Comparison of ENCODE assay signal across 11 cellular contexts in genomic region chr10:33095867-33096479, GRCh38.
DNase-seq lines count a peak whose midpoint lies in the region; ATAC-seq and TF ChIP-seq lines count a peak whose summit lies in the region.
"Had no signal": no experiment of that assay in that cellular context is flagged by ENCODE, and none has a peak within 500 bp of the region (broad histone marks: within the 10 kb centered on the region; RNA-seq: fewer than 3 reads in every experiment).

No MANE protein-coding gene starts in this region.

- H3K4me1 ChIP-seq in OCI-LY7 (ENCODE audit: insufficient read depth, low read length, poor library complexity, severe bottlenecking) (peaks cover 52% of the 10 kb centered on the region), SK-N-SH (ENCODE audit: control insufficient read depth in 1 of 2, insufficient read depth in 2 of 2, low read depth in 1 of 2, low read length in 1 of 2) (no peaks in the 10 kb centered on the region)
- H3K4me1 ChIP-seq: sigmoid colon had no signal

- H3K27ac ChIP-seq in OCI-LY7 (ENCODE audit: low read depth, low read length, poor library complexity, severe bottlenecking) (peak overlapping the region; percentile 99), SK-N-SH (ENCODE audit: low read depth in 2 of 2, low read length in 1 of 2) (no peak overlapping the region)
- H3K27ac ChIP-seq: sigmoid colon had no signal

- H3K4me2 ChIP-seq in OCI-LY7 (ENCODE audit: low read length) (peak overlapping the region; percentile 62), SK-N-SH (no peak overlapping the region)

- TF ChIP-seq CTCF in OCI-LY7 (conservative IDR thresholded peaks at IDR 0.05; ENCODE audit: low read length) (no peak), SK-N-SH (IDR thresholded peaks at IDR 0.05) (no peak)

- intact Hi-C loops in OCI-LY7 (cut with micrococcal nuclease; ENCODE audit: unreplicated experiment) = loop anchor here (2.0 to 5.0 kb wide), 3 partner anchors 19 to 779 kb away; no protein-coding TSS in a partner anchor

- H3K9me3 ChIP-seq in OCI-LY7 (ENCODE audit: low read length) = peaks cover 64% of the 10 kb centered on the region
- no peaks in the 10 kb centered on the region for H3K9me3 ChIP-seq in SK-N-SH

- H3K27ac Mint-ChIP-seq in activated CD8-positive, alpha-beta T cell treated with anti-CD3 and anti-CD28 coated beads, Interleukin-2, amount 10 ng/mL, durations not matched to agents 7 days and 5 days = no peak overlapping the region

- DNase-seq in OCI-LY7 (ENCODE audit: low spot score) (peak; percentile 84), SK-N-SH (no peak), left lobe of liver (ENCODE audit: low spot score) (no peak), NCI-H1417 treated with DMSO at 0.1 percent for 48 hours (lab: John Stamatoyannopoulos, UW) (no peak)
- DNase-seq in activated CD8-positive, alpha-beta T cell treated with anti-CD3 and anti-CD28 coated beads, Interleukin-2, amount 10 ng/mL, durations not matched to agents 7 days and 5 days = no peak
- DNase-seq: NCI-H1694 treated with DMSO at 0.1 percent for 48 hours, SHP77 treated with DMSO at 0.1 percent for 48 hours, sigmoid colon had no signal

- H4K20me1 ChIP-seq in OCI-LY7 (ENCODE audit: insufficient read depth, low read length) (no peaks in the 10 kb centered on the region), SK-N-SH (ENCODE audit: insufficient read depth) (no peaks in the 10 kb centered on the region)

- no peak for TF ChIP-seq RAD21 in SK-N-SH (IDR thresholded peaks at IDR 0.05; ENCODE audit: low read length)

- no peaks in the 10 kb centered on the region for H3F3A ChIP-seq in SK-N-SH (replicated peaks; ENCODE audit: insufficient read depth)

- no peaks in the 10 kb centered on the region for H3K27me3 Mint-ChIP-seq in activated CD8-positive, alpha-beta T cell treated with anti-CD3 and anti-CD28 coated beads, Interleukin-2, amount 10 ng/mL, durations not matched to agents 7 days and 5 days (ENCODE audit: low read depth)

- H3K36me3 Mint-ChIP-seq in activated CD8-positive, alpha-beta T cell treated with anti-CD3 and anti-CD28 coated beads, Interleukin-2, amount 10 ng/mL, durations not matched to agents 7 days and 5 days (ENCODE audit: low read depth) = peaks cover 2% of the 10 kb centered on the region

- no peaks in the 10 kb centered on the region for H3K9me2 ChIP-seq in OCI-LY7 (ENCODE audit: insufficient read depth, low read length)
- no peaks in the 10 kb centered on the region for H3K9me2 ChIP-seq in SK-N-SH

- no peak for TF ChIP-seq EP300 in SK-N-SH (IDR thresholded peaks at IDR 0.05; ENCODE audit: borderline replicate concordance in 1 of 2, low read depth in 1 of 2, low read length in 1 of 2)

- 67% methylated on average over 4 of the region's 4 CpGs for WGBS in SK-N-SH (ENCODE audit: low lambda C conversion rate)

- H2AFZ ChIP-seq in OCI-LY7 (ENCODE audit: low read length) (peak overlapping the region; percentile 33; the same call in 1 of the 2 replicates), SK-N-SH (ENCODE audit: low read depth) (no peak overlapping the region)

- CTCF ChIA-PET in OCI-LY7 (lab: Charles Lee; ENCODE audit: unreplicated experiment) = interaction anchor here (1.0 to 1.2 kb wide), 2 partner anchors 14 to 37 kb away, joined by 3 read pairs; no protein-coding TSS in a partner anchor
- CTCF ChIA-PET in SK-N-SH (lab: Yijun Ruan, JAX) = no interaction called here
- CTCF ChIA-PET in activated CD8-positive, alpha-beta T cell treated with anti-CD3 and anti-CD28 coated beads, Interleukin-2, amount 10 ng/mL, durations not matched to agents 7 days and 5 days (lab: Charles Lee) = interaction anchor here (0.9 to 1.3 kb wide), 3 partner anchors 19 to 1470 kb away, joined by 3 to 4 read pairs (median 3); no protein-coding TSS in a partner anchor

- no TSS peak for BruUV-seq in OCI-LY7 (replicated peaks; lab: Mats Ljungman, UMichigan)

- H3K79me2 ChIP-seq in OCI-LY7 (ENCODE audit: insufficient read depth, low read depth, low read length) (no peaks in the 10 kb centered on the region), SK-N-SH (ENCODE audit: insufficient read depth) (no peaks in the 10 kb centered on the region)

- H3K4me3 Mint-ChIP-seq in activated CD8-positive, alpha-beta T cell treated with anti-CD3 and anti-CD28 coated beads, Interleukin-2, amount 10 ng/mL, durations not matched to agents 7 days and 5 days = no peak overlapping the region

- H3K4me1 Mint-ChIP-seq in activated CD8-positive, alpha-beta T cell treated with anti-CD3 and anti-CD28 coated beads, Interleukin-2, amount 10 ng/mL, durations not matched to agents 7 days and 5 days (ENCODE audit: low read depth) = peaks cover 13% of the 10 kb centered on the region

- peaks cover 49% of the 10 kb centered on the region for H3K36me3 ChIP-seq in OCI-LY7 (ENCODE audit: insufficient read depth, low read length)
- no peaks in the 10 kb centered on the region for H3K36me3 ChIP-seq in SK-N-SH (replicated peaks in 1 of 2; ENCODE audit: control insufficient read depth in 1 of 2, insufficient read depth in 2 of 2, low read length in 1 of 2)
- H3K36me3 ChIP-seq: sigmoid colon had no signal

- H3K9ac ChIP-seq in SK-N-SH = no peak overlapping the region

- peaks cover 5% of the 10 kb centered on the region for H3K9me3 Mint-ChIP-seq in activated CD8-positive, alpha-beta T cell treated with anti-CD3 and anti-CD28 coated beads, Interleukin-2, amount 10 ng/mL, durations not matched to agents 7 days and 5 days (ENCODE audit: insufficient read depth)

- no peak for TF ChIP-seq POLR2A in GM18505 (IDR thresholded peaks at IDR 0.05; ENCODE audit: borderline replicate concordance, extremely low read depth, insufficient read depth, insufficient read length)

- H3K4me3 ChIP-seq in OCI-LY7 (ENCODE audit: low read depth, low read length, poor library complexity, severe bottlenecking) (peak overlapping the region; percentile 35), SK-N-SH (ENCODE audit: low read depth in 2 of 2, low read length in 1 of 2) (no peak overlapping the region)
- H3K4me3 ChIP-seq: sigmoid colon had no signal

- ATAC-seq in GM18505 (IDR thresholded peaks at IDR 0.05; ENCODE audit: unreplicated experiment) (peak; percentile 81), GM21390 (IDR thresholded peaks at IDR 0.05; ENCODE audit: unreplicated experiment) (peak; percentile 76), HG03095 (IDR thresholded peaks at IDR 0.05; ENCODE audit: unreplicated experiment) (peak; percentile 91), left lobe of liver (no peak)
- no peak for ATAC-seq in activated CD8-positive, alpha-beta T cell treated with anti-CD3 and anti-CD28 coated beads, Interleukin-2, amount 10 ng/mL, durations not matched to agents 7 days and 5 days

- H3K27me3 ChIP-seq in SK-N-SH (ENCODE audit: insufficient read depth) = no peaks in the 10 kb centered on the region
- H3K27me3 ChIP-seq: sigmoid colon had no signal

- POLR2A ChIA-PET in OCI-LY7 (lab: Charles Lee) (interaction anchor here (0.6 to 1.9 kb wide), 20 partner anchors 9 to 144 kb away, joined by 3 to 13 read pairs (median 4); no protein-coding TSS in a partner anchor), SK-N-SH (lab: Yijun Ruan, JAX) (no interaction called here)
- POLR2A ChIA-PET in activated CD8-positive, alpha-beta T cell treated with anti-CD3 and anti-CD28 coated beads, Interleukin-2, amount 10 ng/mL, durations not matched to agents 7 days and 5 days (lab: Charles Lee) = no interaction called here

TF ChIP-seq in SK-N-SH, 30 proteins besides CTCF, POLR2A, EP300 and RAD21 (continues in another document):
- TF ChIP-seq SIN3A (IDR thresholded peaks at IDR 0.05; ENCODE audit: borderline replicate concordance, low read depth, low read length) (no peak), TEAD4 (IDR thresholded peaks at IDR 0.05; ENCODE audit: borderline replicate concordance, insufficient read depth) (no peak), POLR2AphosphoS5 (IDR thresholded peaks at IDR 0.05; ENCODE audit: low read depth, low read length) (no peak), RCOR1 (IDR thresholded peaks at IDR 0.05; ENCODE audit: low read length) (no peak), PBX3 (IDR thresholded peaks at IDR 0.05) (no peak), GABPA (IDR thresholded peaks at IDR 0.05; ENCODE audit: low read depth) (no peak), CHD2 (IDR thresholded peaks at IDR 0.05; ENCODE audit: low read length, partially characterized antibody) (no peak), JUND (IDR thresholded peaks at IDR 0.05) (no peak), FOSL2 (IDR thresholded peaks at IDR 0.05; ENCODE audit: borderline replicate concordance, low read depth) (no peak), FOXM1 (IDR thresholded peaks at IDR 0.05; ENCODE audit: low read depth) (no peak), IRF3 (IDR thresholded peaks at IDR 0.05; ENCODE audit: low read depth, low read length) (no peak), RFX5 (IDR thresholded peaks at IDR 0.05; ENCODE audit: low read length) (no peak), NFIC (IDR thresholded peaks at IDR 0.05; ENCODE audit: borderline replicate concordance) (no peak)

Comparison
In these comparisons a context has a peak if more than half of its experiments do, and no peak if none do; other contexts are left out.
1. ATAC-seq: peak in GM18505 (single experiment), GM21390 (single experiment) and HG03095 (single experiment); none in left lobe of liver (single experiment) and activated CD8-positive, alpha-beta T cell treated with anti-CD3 and anti-CD28 coated beads, Interleukin-2, amount 10 ng/mL, durations not matched to agents 7 days and 5 days (single experiment).